13 cellular contexts compared by ENCODE assay signal in genomic region chr3:126528800-126529541, GRCh38. TPM values are rescaled to one million over a fixed set of nuclear protein-coding genes. Genes with fewer than 3 reads are reported as not detected.
DNase-seq lines count a peak whose midpoint lies in the region; ATAC-seq and TF ChIP-seq lines count a peak whose summit lies in the region.
"Had no signal": no experiment of that assay in that cellular context is flagged by ENCODE, and none has a peak within 500 bp of the region (broad histone marks: within the 10 kb centered on the region; RNA-seq: fewer than 3 reads in every experiment).

No MANE protein-coding gene starts in this region.

- peaks cover 77% of the 10 kb centered on the region for H3K4me1 Mint-ChIP-seq in CD14-positive monocyte
- no peaks in the 10 kb centered on the region for H3K4me1 Mint-ChIP-seq in nephron
- H3K4me1 Mint-ChIP-seq: stimulated activated memory B cell treated with anti-CD40 and anti-IgM and Interleukin-4, amounts not matched to agents 10 μg/mL and 1 μg/mL and 100 μg/mL, for 72 hours had no signal

- no peak overlapping the region for H3K9ac ChIP-seq in colonic mucosa (ENCODE audit: low read depth in 2 of 2, low read length in 2 of 2)

- no peaks in the 10 kb centered on the region for H3K36me3 ChIP-seq in colonic mucosa
- H3K36me3 ChIP-seq: WERI-Rb-1 had no signal

- no peaks in the 10 kb centered on the region for H3K4me1 ChIP-seq in colonic mucosa

- TF ChIP-seq CTCF in CD14-positive monocyte (IDR thresholded peaks at IDR 0.05), result no peak
- TF ChIP-seq CTCF in fibroblast of the aortic adventitia (IDR thresholded peaks at IDR 0.05; ENCODE audit: insufficient read depth, low read length), result peak; percentile 19
- peak in 1 of 3 experiments; percentile 20 for TF ChIP-seq CTCF in nephron (IDR thresholded peaks at IDR 0.05; ENCODE audit: unreplicated experiment in 3 of 3)
- no peak for TF ChIP-seq CTCF in colonic mucosa (IDR thresholded peaks at IDR 0.05)

- DNase-seq in CD14-positive monocyte (ENCODE audit: low spot score) (peak; percentile 50), NOMO-1 treated with DMSO at 0.1 percent for 48 hours (lab: John Stamatoyannopoulos, UW; ENCODE audit: unreplicated experiment) (peak; percentile 87), fibroblast of the aortic adventitia (ENCODE audit: low read depth) (peak; percentile 55), NCI-H446 (lab: John Stamatoyannopoulos, UW) (no peak), cerebellar cortex (ENCODE audit: low spot score) (no peak), colonic mucosa (no peak)
- DNase-seq: cortex of kidney, naive B cell, WERI-Rb-1 had no signal

- peak overlapping the region; percentile 27 to 76 for H3K4me3 Mint-ChIP-seq in CD14-positive monocyte
- no peak overlapping the region for H3K4me3 Mint-ChIP-seq in nephron
- H3K4me3 Mint-ChIP-seq: naive B cell; stimulated activated memory B cell treated with anti-CD40 and anti-IgM and Interleukin-4, amounts not matched to agents 10 μg/mL and 1 μg/mL and 100 μg/mL, for 72 hours had no signal

- H3K27me3 Mint-ChIP-seq in CD14-positive monocyte (ENCODE audit: low read depth in 3 of 3) (no peaks in the 10 kb centered on the region), nephron (ENCODE audit: low read depth) (peaks cover 44% of the 10 kb centered on the region)

- intact Hi-C loops in CD14-positive monocyte (cut with micrococcal nuclease), result loop anchor here (1.0 to 10.0 kb wide), 2 partner anchors 11 to 926 kb away; no protein-coding TSS in a partner anchor
- intact Hi-C loops in colonic mucosa (cut with DNase I), result loop anchor here (10.0 kb wide), 2 partner anchors 126 to 1016 kb away; partner anchors contain the start of gene TXNRD3

- H3K9me3 ChIP-seq in colonic mucosa, result no peaks in the 10 kb centered on the region

- no peak overlapping the region for H3K27ac ChIP-seq in colonic mucosa
- H3K27ac ChIP-seq: WERI-Rb-1 had no signal

- H3K27ac Mint-ChIP-seq in CD14-positive monocyte (peak overlapping the region; percentile 88 to 95 (median 94)), nephron (peak overlapping the region; percentile 41 to 57 (median 55))
- H3K27ac Mint-ChIP-seq: activated T-helper 2 cell treated with anti-CD3 and anti-CD28 coated beads, Interferon-gamma antibody, Interleukin-2, Interleukin-4, amounts not matched to agents 10 μg/mL and 5 μg/mL and 100 μg/mL, durations not matched to agents 14 hours and 24 hours and 36 hours; stimulated activated memory B cell treated with anti-CD40 and anti-IgM and Interleukin-4, amounts not matched to agents 10 μg/mL and 1 μg/mL and 100 μg/mL, for 72 hours had no signal

- H3K4me3 ChIP-seq in fibroblast of the aortic adventitia (ENCODE audit: low read depth, low read length), result no peak overlapping the region
- H3K4me3 ChIP-seq in colonic mucosa, result no peak overlapping the region

- H3K36me3 Mint-ChIP-seq in CD14-positive monocyte (peaks cover 7 to 8% of the 10 kb centered on the region in 2 donors), nephron (ENCODE audit: low read depth) (no peaks in the 10 kb centered on the region)
- H3K36me3 Mint-ChIP-seq: naive B cell; stimulated activated memory B cell treated with anti-CD40 and anti-IgM and Interleukin-4, amounts not matched to agents 10 μg/mL and 1 μg/mL and 100 μg/mL, for 72 hours had no signal

- H3K9me3 Mint-ChIP-seq in CD14-positive monocyte (peaks cover 0 to 4% (median 0%) of the 10 kb centered on the region in 7 donors), nephron (no peaks in the 10 kb centered on the region)
- H3K9me3 Mint-ChIP-seq: activated T-helper 2 cell treated with anti-CD3 and anti-CD28 coated beads, Interferon-gamma antibody, Interleukin-2, Interleukin-4, amounts not matched to agents 10 μg/mL and 5 μg/mL and 100 μg/mL, durations not matched to agents 14 hours and 24 hours and 36 hours; naive B cell; stimulated activated memory B cell treated with anti-CD40 and anti-IgM and Interleukin-4, amounts not matched to agents 10 μg/mL and 1 μg/mL and 100 μg/mL, for 72 hours had no signal

- H3K27me3 ChIP-seq in colonic mucosa, result no peaks in the 10 kb centered on the region

- ATAC-seq in HG02885 (IDR thresholded peaks at IDR 0.05; ENCODE audit: poor library complexity, unreplicated experiment), result no peak

RNA-seq across cellular contexts. Expression of gene CHST13, which starts 5.0 kb away (rescaled TPM):
- polyA plus RNA-seq in CD14-positive monocyte, result 10 to 100 TPM; 39.2 to 41.8 TPM
- total RNA-seq in fibroblast of the aortic adventitia (ENCODE audit: low replicate concordance), result 0.09 TPM in 1 of 2 replicates, not detected in the other
- 1 to 10 TPM in 1 of 2 donors, under 1 TPM in 1; 0.22 to 1.6 TPM for total RNA-seq in colonic mucosa
- total RNA-seq: activated T-helper 2 cell treated with anti-CD3 and anti-CD28 coated beads, Interferon-gamma antibody, Interleukin-2, Interleukin-4, amounts not matched to agents 10 μg/mL and 5 μg/mL and 100 μg/mL, durations not matched to agents 14 hours and 24 hours and 36 hours had no signal

RNA-seq across cellular contexts. Expression of gene UROC1, which starts 11.4 kb away (rescaled TPM):
- polyA plus RNA-seq in CD14-positive monocyte, result not detected
- total RNA-seq in fibroblast of the aortic adventitia (ENCODE audit: low replicate concordance) (not detected in 2 replicates), colonic mucosa (not detected)
- total RNA-seq: activated T-helper 2 cell treated with anti-CD3 and anti-CD28 coated beads, Interferon-gamma antibody, Interleukin-2, Interleukin-4, amounts not matched to agents 10 μg/mL and 5 μg/mL and 100 μg/mL, durations not matched to agents 14 hours and 24 hours and 36 hours had no signal

RNA-seq across cellular contexts. Expression of gene C3orf22, which starts 29.8 kb away (rescaled TPM):
- polyA plus RNA-seq in CD14-positive monocyte, result not detected
- total RNA-seq in fibroblast of the aortic adventitia (ENCODE audit: low replicate concordance) (not detected in 2 replicates), colonic mucosa (not detected)
- total RNA-seq: activated T-helper 2 cell treated with anti-CD3 and anti-CD28 coated beads, Interferon-gamma antibody, Interleukin-2, Interleukin-4, amounts not matched to agents 10 μg/mL and 5 μg/mL and 100 μg/mL, durations not matched to agents 14 hours and 24 hours and 36 hours had no signal

RNA-seq across cellular contexts. Expression of gene ZXDC, which starts 53.3 kb away (rescaled TPM):
- 1 to 10 TPM; 6.3 to 9.7 TPM for polyA plus RNA-seq in CD14-positive monocyte
- total RNA-seq in fibroblast of the aortic adventitia (ENCODE audit: low replicate concordance) (9.2 and 26.7 TPM in 2 replicates), colonic mucosa (10 to 100 TPM; 20.4 to 28.5 TPM)

Comparison
In these comparisons a context has a peak if more than half of its experiments do, and no peak if none do; other contexts are left out.
1. DNase-seq: peak in CD14-positive monocyte (single experiment), NOMO-1 treated with DMSO at 0.1 percent for 48 hours (single experiment) and fibroblast of the aortic adventitia (single experiment); none in NCI-H446 (0 of 2), cerebellar cortex (single experiment) and colonic mucosa (single experiment).
2. H3K4me3 Mint-ChIP-seq: peak in CD14-positive monocyte (2 of 2); none in nephron (0 of 3).